In the genomic region with DNA sequence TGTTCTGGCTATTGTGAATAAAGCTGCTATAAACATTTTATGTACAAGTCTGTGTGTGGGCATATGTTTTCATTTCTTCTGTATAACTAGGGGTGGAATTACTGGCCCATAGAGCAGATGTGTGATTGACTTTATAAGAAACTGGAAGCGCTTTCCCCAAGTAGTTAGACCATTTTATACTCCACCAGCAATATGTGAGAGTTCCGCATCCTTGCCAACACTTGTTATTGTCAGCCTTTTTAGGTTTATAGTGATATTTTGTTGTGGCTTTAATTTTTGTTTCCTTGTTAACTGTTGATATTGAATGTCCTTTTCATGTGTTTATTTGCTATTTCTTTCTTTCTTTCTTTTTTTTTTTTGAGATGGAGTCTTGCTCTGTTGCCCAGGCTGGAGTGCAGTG, we compare ENCODE assay signal across 31 cellular contexts.
"Had no signal": no experiment of that assay in that cellular context is flagged by ENCODE, and none has a peak within 500 bp of the region (broad histone marks: within the 10 kb centered on the region; RNA-seq: fewer than 3 reads in every experiment).

No MANE protein-coding gene starts in this region.

- ATAC-seq: activated CD4-positive, CD25-positive, alpha-beta regulatory T cell treated with anti-CD3 and anti-CD28 coated beads, Interleukin-2, amount 50 U/mL, for 24 hours; activated CD8-positive, alpha-beta T cell treated with anti-CD3 and anti-CD28 coated beads for 36 hours; activated naive CD4-positive, alpha-beta T cell treated with anti-CD3 and anti-CD28 coated beads, Interleukin-2, amount 50 U/mL, for 72 hours; activated T-cell treated with anti-CD3 and anti-CD28 coated beads, Interleukin-2, amount 50 U/mL, for 4 hours; activated T-helper 17 cell treated with anti-CD3 and anti-CD28 coated beads, Interleukin-2, amount 50 U/mL, for 72 hours; body of pancreas; esophagus mucosa; foreskin keratinocyte; gastrocnemius medialis; heart left ventricle; T-helper 17 cell had no signal

- H3K4me3 ChIP-seq: adrenal gland, body of pancreas, gastrocnemius medialis, heart left ventricle had no signal

- DNase-seq: activated B cell treated with CpG ODN at 0.5 μM for 24 hours; activated CD4-positive, alpha-beta T cell treated with anti-CD3 and anti-CD28 coated beads for 48 hours; activated CD4-positive, alpha-beta T cell treated with anti-CD3 and anti-CD28 coated beads, Interleukin-2, amount 50 U/mL, for 1 hour; activated CD4-positive, alpha-beta T cell treated with anti-CD3 and anti-CD28 coated beads, Interleukin-2, amount 50 U/mL, for 48 hours; activated CD8-positive, alpha-beta T cell treated with anti-CD3 and anti-CD28 coated beads for 36 hours; activated effector memory CD4-positive, alpha-beta T cell treated with Interleukin-2 at 50 U/mL for 16 hours; activated gamma-delta T cell treated with Interleukin-2 at 50 U/mL for 16 hours; activated naive CD4-positive, alpha-beta T cell treated with anti-CD3 and anti-CD28 coated beads for 36 hours; activated T-cell treated with anti-CD3 and anti-CD28 coated beads, Interleukin-2, amount 50 U/mL, for 4 hours; adrenal gland; amygdala; aorta; body of pancreas; caudate nucleus; cortex of kidney; dermis blood vessel endothelial cell; effector CD4-positive, alpha-beta T cell; foreskin keratinocyte; gastrocnemius medialis; glutamatergic neuron; heart left ventricle; SW 1271; T-helper 1 cell; T-helper 17 cell; T1000; WERI-Rb-1 had no signal

- H3K27me3 ChIP-seq: adrenal gland, body of pancreas, gastrocnemius medialis, heart left ventricle had no signal

- H3K36me3 ChIP-seq: adrenal gland, gastrocnemius medialis, WERI-Rb-1 had no signal

- H3K27me3 Mint-ChIP-seq: activated CD8-positive, alpha-beta T cell treated with anti-CD3 and anti-CD28 coated beads for 36 hours; activated T-helper 17 cell treated with anti-CD3 and anti-CD28 coated beads, Interleukin-2, amount 50 U/mL, for 72 hours; T-helper 17 cell had no signal

- H3K4me3 Mint-ChIP-seq: activated B cell treated with CpG ODN at 0.5 μM for 24 hours; activated CD8-positive, alpha-beta T cell treated with anti-CD3 and anti-CD28 coated beads for 36 hours; activated naive CD4-positive, alpha-beta T cell treated with anti-CD3 and anti-CD28 coated beads for 36 hours; activated T-cell treated with anti-CD3 and anti-CD28 coated beads, Interleukin-2, amount 50 U/mL, for 4 hours; activated T-helper 17 cell treated with anti-CD3 and anti-CD28 coated beads, Interleukin-2, amount 50 U/mL, for 72 hours; T-helper 17 cell; T-helper 2 cell treated with Interferon-gamma antibody and Interleukin-4, amounts not matched to agents 5 μg/mL and 100 μg/mL, for 36 hours had no signal

- H3K9me3 Mint-ChIP-seq: activated naive CD4-positive, alpha-beta T cell treated with anti-CD3 and anti-CD28 coated beads, Interleukin-2, amount 50 U/mL, for 72 hours; activated T-cell treated with anti-CD3 and anti-CD28 coated beads, Interleukin-2, amount 50 U/mL, for 4 hours; activated T-helper 17 cell treated with anti-CD3 and anti-CD28 coated beads, Interleukin-2, amount 50 U/mL, for 72 hours had no signal

- H3K9me3 ChIP-seq: adrenal gland, body of pancreas, gastrocnemius medialis had no signal

- H3K27ac ChIP-seq: adrenal gland, body of pancreas, foreskin keratinocyte, gastrocnemius medialis, heart left ventricle, WERI-Rb-1 had no signal

- H3K4me1 ChIP-seq: body of pancreas, foreskin keratinocyte had no signal

- H3K27ac Mint-ChIP-seq: activated B cell treated with CpG ODN at 0.5 μM for 24 hours; activated CD8-positive, alpha-beta T cell treated with anti-CD3 and anti-CD28 coated beads for 36 hours; activated naive CD4-positive, alpha-beta T cell treated with anti-CD3 and anti-CD28 coated beads for 36 hours; activated naive CD4-positive, alpha-beta T cell treated with anti-CD3 and anti-CD28 coated beads, Interleukin-2, amount 50 U/mL, for 72 hours; activated T-helper 17 cell treated with anti-CD3 and anti-CD28 coated beads, Interleukin-2, amount 50 U/mL, for 72 hours; T-helper 17 cell; T-helper 2 cell treated with Interferon-gamma antibody and Interleukin-4, amounts not matched to agents 5 μg/mL and 100 μg/mL, for 36 hours had no signal
